In genomic region chr20:48139262-48140041, GRCh38 we compare ENCODE assay signal across 1 cellular context.
A peak's percentile ranks its signal among the peaks of the same experiment; 100 is the strongest.
TF ChIP-seq lines count a peak whose summit lies in the region.

No MANE protein-coding gene starts in this region.

TF ChIP-seq in K562, 482 proteins besides CTCF, POLR2A, EP300 and RAD21 (continued from another document):
- TF ChIP-seq ZNF609 (CRISPR knock-in tag; IDR thresholded peaks at IDR 0.05; ENCODE audit: borderline replicate concordance) = no peak
- TF ChIP-seq PTRF (tag; IDR thresholded peaks at IDR 0.05) = peak; percentile 92
- no peak for TF ChIP-seq BDP1 (IDR thresholded peaks at IDR 0.05; ENCODE audit: insufficient read depth, insufficient read length)
- no peak for TF ChIP-seq SFPQ (IDR thresholded peaks at IDR 0.05; ENCODE audit: low read depth, low read length)
- TF ChIP-seq RNF219 (CRISPR knock-in tag; IDR thresholded peaks at IDR 0.05) = peak; percentile 99
- no peak for TF ChIP-seq NR2C2 (CRISPR knock-in tag; IDR thresholded peaks at IDR 0.05)
- peak; percentile 96 for TF ChIP-seq NR2C2 (tag; IDR thresholded peaks at IDR 0.05)
- TF ChIP-seq GABPB2 (CRISPR knock-in tag; conservative IDR thresholded peaks at IDR 0.05) = peak; percentile 96
- TF ChIP-seq TCF15 (CRISPR knock-in tag; IDR thresholded peaks at IDR 0.05) = peak; percentile 96
- no peak for TF ChIP-seq SETDB1 (IDR thresholded peaks at IDR 0.05; ENCODE audit: low read length)
- TF ChIP-seq ZKSCAN1 (IDR thresholded peaks at IDR 0.05; ENCODE audit: low read depth, low read length) = no peak
- no peak for TF ChIP-seq MAFF (IDR thresholded peaks at IDR 0.05; ENCODE audit: low read length)
- TF ChIP-seq EZH2 (IDR thresholded peaks at IDR 0.05; ENCODE audit: borderline replicate concordance, low read depth, low read length) = no peak
- TF ChIP-seq TCF7 (IDR thresholded peaks at IDR 0.05; ENCODE audit: borderline replicate concordance) = no peak
- TF ChIP-seq MXD1 (CRISPR knock-in tag; IDR thresholded peaks at IDR 0.05; ENCODE audit: borderline replicate concordance, poor library complexity, severe bottlenecking) = peak; percentile 37
- TF ChIP-seq GATAD2A (IDR thresholded peaks at IDR 0.05) = no peak
- peak; percentile 95 for TF ChIP-seq ZKSCAN3 (CRISPR knock-in tag; IDR thresholded peaks at IDR 0.05)
- TF ChIP-seq MYNN (IDR thresholded peaks at IDR 0.05) = no peak
- no peak for TF ChIP-seq MYNN (CRISPR knock-in tag; IDR thresholded peaks at IDR 0.05)
- no peak for TF ChIP-seq TRIM24 (IDR thresholded peaks at IDR 0.05)
- TF ChIP-seq XRCC3 (IDR thresholded peaks at IDR 0.05) = no peak
- no peak for TF ChIP-seq CBX8 (IDR thresholded peaks at IDR 0.05; ENCODE audit: borderline replicate concordance, extremely low read depth, low read depth, low read length, poor library complexity, severe bottlenecking)
- peak; percentile 71; the same call in 1 of the 2 replicates for TF ChIP-seq HMBOX1 (IDR thresholded peaks at IDR 0.05)
- TF ChIP-seq ZNF512 (tag; IDR thresholded peaks at IDR 0.05) = no peak
- peak; percentile 94 for TF ChIP-seq ZNF655 (CRISPR knock-in tag; IDR thresholded peaks at IDR 0.05)
- peak in 1 of 2 experiments; percentile 99; a peak in 2 of 4 replicates for TF ChIP-seq ZNF639 (CRISPR knock-in tag; conservative IDR thresholded peaks at IDR 0.05 in 1 of 2, IDR thresholded peaks at IDR 0.05 in 1 of 2)
- TF ChIP-seq NCOA4 (IDR thresholded peaks at IDR 0.05; ENCODE audit: partially characterized antibody) = no peak
- no peak for TF ChIP-seq PREB (CRISPR knock-in tag; IDR thresholded peaks at IDR 0.05)
- TF ChIP-seq DIDO1 (tag; IDR thresholded peaks at IDR 0.05; ENCODE audit: low read depth) = peak; percentile 99
- TF ChIP-seq E2F6 (IDR thresholded peaks at IDR 0.05; ENCODE audit: borderline replicate concordance in 1 of 2, extremely low read depth in 1 of 2, insufficient read depth in 1 of 2, insufficient read length in 1 of 2, low read depth in 1 of 2, low read length in 1 of 2, poor library complexity in 1 of 2, severe bottlenecking in 1 of 2) = no peak
- peak; percentile 64 for TF ChIP-seq CXXC5 (CRISPR knock-in tag; IDR thresholded peaks at IDR 0.05)
- no peak for TF ChIP-seq RUNX1 (IDR thresholded peaks at IDR 0.05; ENCODE audit: low read depth)
- peak; percentile 99 for TF ChIP-seq DDX20 (tag; IDR thresholded peaks at IDR 0.05; ENCODE audit: low read depth)
- TF ChIP-seq HNRNPUL1 (IDR thresholded peaks at IDR 0.05; ENCODE audit: low read length) = no peak
- no peak for TF ChIP-seq TRIM25 (IDR thresholded peaks at IDR 0.05; ENCODE audit: borderline replicate concordance)
- TF ChIP-seq SIN3B (IDR thresholded peaks at IDR 0.05; ENCODE audit: low read depth) = no peak
- TF ChIP-seq ZNF444 (CRISPR knock-in tag; IDR thresholded peaks at IDR 0.05) = peak; percentile 95
- no peak for TF ChIP-seq IRF2 (CRISPR knock-in tag; IDR thresholded peaks at IDR 0.05)
- no peak for TF ChIP-seq ATF3 (IDR thresholded peaks at IDR 0.05)
- no peak for TF ChIP-seq ATF3 (CRISPR knock-in tag; conservative IDR thresholded peaks at IDR 0.05)
